Comparison of ENCODE assay signal across 22 cellular contexts in the genomic region with DNA sequence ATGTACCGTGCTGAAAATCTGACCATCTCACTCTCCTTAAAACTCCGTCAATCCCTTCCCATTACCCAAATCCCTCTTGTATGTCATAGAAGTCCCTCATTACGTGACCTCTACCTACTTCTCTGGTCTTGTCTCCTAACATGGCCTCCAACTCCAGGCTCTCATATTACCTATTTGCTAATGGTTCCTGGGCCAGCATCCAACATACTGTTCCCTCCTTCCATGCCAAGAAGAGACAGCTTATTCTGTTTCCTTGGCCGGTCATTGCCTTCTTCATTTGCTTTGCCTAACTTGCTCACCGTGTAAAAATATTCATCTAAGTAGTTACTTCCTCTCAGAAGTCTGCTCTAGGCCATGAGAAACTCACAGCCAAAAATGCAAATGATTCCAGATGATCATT. TPM values are rescaled to one million over a fixed set of nuclear protein-coding genes. Genes with fewer than 3 reads are reported as not detected.
DNase-seq lines count a peak whose midpoint lies in the region; ATAC-seq, FAIRE-seq and TF ChIP-seq lines count a peak whose summit lies in the region.
"Had no signal": no experiment of that assay in that cellular context is flagged by ENCODE, and none has a peak within 500 bp of the region (broad histone marks: within the 10 kb centered on the region; RNA-seq: fewer than 3 reads in every experiment).

No MANE protein-coding gene starts in this region.

- H3K27me3 Mint-ChIP-seq in Caco-2 (ENCODE audit: insufficient read depth, unreplicated experiment), result no peaks in the 10 kb centered on the region
- H3K27me3 Mint-ChIP-seq: activated B cell treated with CpG ODN at 0.5 μM for 24 hours; activated T-helper 17 cell treated with anti-CD3 and anti-CD28 coated beads, Interleukin-2, amount 50 U/mL, for 72 hours; progenitor cell of endocrine pancreas had no signal

- no peak for FAIRE-seq in GM12891 (lab: Jason Lieb, UNC)
- FAIRE-seq: islet of Langerhans had no signal

- in situ Hi-C loops in gastrocnemius medialis (cut with MboI; ENCODE audit: low sequenced_read_pairs in 4 of 4), result no loop called here

- no peak for TF ChIP-seq CTCF in Caco-2 (IDR thresholded peaks at IDR 0.05; ENCODE audit: insufficient read depth in 1 of 2, low read depth in 1 of 2, low read length in 1 of 2, severe bottlenecking in 1 of 2, unreplicated experiment in 1 of 2)
- TF ChIP-seq CTCF in gastrocnemius medialis (IDR thresholded peaks at IDR 0.05 in 4 of 5, conservative IDR thresholded peaks at IDR 0.05 in 1 of 5), result no peak

- ATAC-seq in gastrocnemius medialis (peak; percentile 98 to 99), HG03469 (IDR thresholded peaks at IDR 0.05; ENCODE audit: unreplicated experiment) (no peak)
- ATAC-seq: activated T-helper 17 cell treated with anti-CD3 and anti-CD28 coated beads, Interleukin-2, amount 50 U/mL, for 72 hours; heart left ventricle; natural killer cell; Right ventricle myocardium inferior had no signal

- no peaks in the 10 kb centered on the region for H3K36me3 ChIP-seq in Caco-2 (ENCODE audit: control insufficient read depth, insufficient read depth, low read length)
- H3K36me3 ChIP-seq in gastrocnemius medialis, result no peaks in the 10 kb centered on the region
- H3K36me3 ChIP-seq: heart left ventricle, uterus had no signal

- H3K4me3 ChIP-seq in Caco-2 (ENCODE audit: low read depth, low read length) (no peak overlapping the region), gastrocnemius medialis (no peak overlapping the region)
- H3K4me3 ChIP-seq: coronary artery, heart left ventricle, uterus had no signal

- DNase-seq in Caco-2, result no peak
- peak; percentile 45 for DNase-seq in NCI-H446 treated with DMSO at 0.1 percent for 48 hours (lab: John Stamatoyannopoulos, UW)
- DNase-seq in fibroblast of gingiva (ENCODE audit: low read depth), result peak; percentile 98
- DNase-seq in gastrocnemius medialis, result peak; percentile 72 to 88
- no peak for DNase-seq in GM12891 (ENCODE audit: insufficient read length, low spot score)
- DNase-seq in EL, result no peak
- no peak for DNase-seq in GM19238 (ENCODE audit: insufficient read length, low spot score)
- DNase-seq: activated B cell treated with CpG ODN at 0.5 μM for 24 hours; COR-L47; heart left ventricle; natural killer cell; NCI-H1092 treated with DMSO at 0.1 percent for 48 hours; stimulated activated naive CD4-positive, alpha-beta T cell treated with Interleukin-2 at 50 U/mL for 16 hours; uterus had no signal

- peaks cover 31% of the 10 kb centered on the region for H3K4me1 Mint-ChIP-seq in Caco-2 (ENCODE audit: low read depth, unreplicated experiment)
- H3K4me1 Mint-ChIP-seq: natural killer cell had no signal

- H3K27me3 ChIP-seq in Caco-2 (replicated peaks; ENCODE audit: control insufficient read depth, insufficient read depth, low read length), result no peaks in the 10 kb centered on the region
- no peaks in the 10 kb centered on the region for H3K27me3 ChIP-seq in gastrocnemius medialis
- H3K27me3 ChIP-seq: heart left ventricle, uterus had no signal

- H3K4me3 Mint-ChIP-seq in Caco-2 (ENCODE audit: unreplicated experiment), result peak overlapping the region; percentile 34
- H3K4me3 Mint-ChIP-seq: activated B cell treated with CpG ODN at 0.5 μM for 24 hours; activated T-helper 17 cell treated with anti-CD3 and anti-CD28 coated beads, Interleukin-2, amount 50 U/mL, for 72 hours; memory B cell; natural killer cell; T-helper 1 cell treated with Interleukin-12 subunit alpha and Interleukin-12 subunit beta and Interleukin-4 antibody, amounts not matched to agents 30 μg/mL and 1 μg/mL, for 36 hours had no signal

- peaks cover 12% of the 10 kb centered on the region for H3K36me3 Mint-ChIP-seq in Caco-2 (ENCODE audit: insufficient read depth, unreplicated experiment)
- H3K36me3 Mint-ChIP-seq: memory B cell, natural killer cell had no signal

- intact Hi-C loops in Caco-2 (cut with micrococcal nuclease; ENCODE audit: unreplicated experiment), result loop anchor here (2.0 kb wide), 2 partner anchors 21 to 55 kb away; no protein-coding TSS in a partner anchor
- intact Hi-C loops in gastrocnemius medialis (cut with DNase I; ENCODE audit: low total_unique reads), result no loop called here

- peaks cover 53% of the 10 kb centered on the region for H3K4me1 ChIP-seq in Caco-2
- peaks cover 0 to 13% of the 10 kb centered on the region in 2 donors for H3K4me1 ChIP-seq in gastrocnemius medialis
- H3K4me1 ChIP-seq: heart left ventricle, uterus had no signal

- H3K27ac Mint-ChIP-seq in Caco-2 (ENCODE audit: unreplicated experiment), result peak overlapping the region; percentile 93
- H3K27ac Mint-ChIP-seq: activated B cell treated with CpG ODN at 0.5 μM for 24 hours; activated T-helper 17 cell treated with anti-CD3 and anti-CD28 coated beads, Interleukin-2, amount 50 U/mL, for 72 hours; memory B cell; natural killer cell; progenitor cell of endocrine pancreas; T-helper 1 cell treated with Interleukin-12 subunit alpha and Interleukin-12 subunit beta and Interleukin-4 antibody, amounts not matched to agents 30 μg/mL and 1 μg/mL, for 36 hours had no signal

- no TSS peak for BruUV-seq in Caco-2 (replicated peaks; lab: Mats Ljungman, UMichigan)

- H3K9me3 Mint-ChIP-seq in Caco-2 (ENCODE audit: unreplicated experiment), result peaks cover 10% of the 10 kb centered on the region
- H3K9me3 Mint-ChIP-seq: activated T-helper 17 cell treated with anti-CD3 and anti-CD28 coated beads, Interleukin-2, amount 50 U/mL, for 72 hours; memory B cell; natural killer cell had no signal

- H3K9me3 ChIP-seq in Caco-2, result no peaks in the 10 kb centered on the region
- H3K9me3 ChIP-seq in gastrocnemius medialis, result peaks cover 0 to 2% (median 0%) of the 10 kb centered on the region in 3 donors
- H3K9me3 ChIP-seq: uterus had no signal

- POLR2A ChIA-PET in Caco-2 (lab: Charles Lee), result interaction anchor here (1.1 kb wide), 1 partner anchor 9 kb away, joined by 5 read pairs; the partner anchor contains the start of gene IL6ST

- CTCF ChIA-PET in Caco-2 (lab: Charles Lee), result interaction anchor here (1.5 kb wide), 1 partner anchor 21 kb away, joined by 5 read pairs; no protein-coding TSS in a partner anchor

- H3K27ac ChIP-seq in gastrocnemius medialis, result peak overlapping the region; percentile 72 to 85 (median 80)
- H3K27ac ChIP-seq: coronary artery, heart left ventricle, uterus had no signal

- no peak for TF ChIP-seq POLR2A in gastrocnemius medialis (IDR thresholded peaks at IDR 0.05)
- no peak for TF ChIP-seq POLR2A in GM12891 (IDR thresholded peaks at IDR 0.05; ENCODE audit: low read depth, low read length)

TF ChIP-seq in GM12891, 5 proteins besides CTCF, POLR2A, EP300 and RAD21:
- no peak for TF ChIP-seq POLR2AphosphoS5 (IDR thresholded peaks at IDR 0.05; ENCODE audit: low read depth, low read length)
- TF ChIP-seq TAF1 (IDR thresholded peaks at IDR 0.05; ENCODE audit: low read depth, low read length), result no peak
- no peak for TF ChIP-seq PAX5 (IDR thresholded peaks at IDR 0.05; ENCODE audit: insufficient read depth, low read length, severe bottlenecking)
- no peak for TF ChIP-seq SPI1 (IDR thresholded peaks at IDR 0.05; ENCODE audit: low read depth, low read length)
- no peak for TF ChIP-seq POU2F2 (IDR thresholded peaks at IDR 0.05; ENCODE audit: low read depth, low read length)

RNA-seq across cellular contexts. Expression of gene IL6ST, which starts 8.9 kb away (rescaled TPM):
- total RNA-seq in Caco-2 (2022), result 265 and 278 TPM in 2 replicates
- total RNA-seq in gastrocnemius medialis, result 100 to 1,000 TPM; 128 to 228 (median 167) TPM
- 3.7 TPM for polyA plus RNA-seq in GM12891 (2012; ENCODE audit: low read depth, missing spikeins)

Comparison
In these comparisons a context has a peak if more than half of its experiments do, and no peak if none do; other contexts are left out.
1. DNase-seq: peak in NCI-H446 treated with DMSO at 0.1 percent for 48 hours (single experiment), fibroblast of gingiva (single experiment) and gastrocnemius medialis (2 of 2); none in Caco-2 (0 of 2), GM12891 (single experiment), EL (single experiment) and GM19238 (single experiment).